ENCODE assay signal across 8 cellular contexts in genomic region chr6:104789770-104790190, GRCh38.
DNase-seq lines count a peak whose midpoint lies in the region; ATAC-seq and TF ChIP-seq lines count a peak whose summit lies in the region.

No MANE protein-coding gene starts in this region.

- TF ChIP-seq CTCF in OCI-LY7 (conservative IDR thresholded peaks at IDR 0.05; ENCODE audit: low read length) (peak; percentile 85), choroid plexus epithelial cell (conservative IDR thresholded peaks at IDR 0.05; ENCODE audit: low read depth, low read length) (no peak), osteoblast (IDR thresholded peaks at IDR 0.05; ENCODE audit: extremely low read depth, low read depth, low read length) (peak; percentile 17)

- H3K27me3 ChIP-seq in osteoblast (ENCODE audit: insufficient read depth, low read length): no peaks in the 10 kb centered on the region

- H3K27ac ChIP-seq in OCI-LY7 (ENCODE audit: low read depth, low read length, poor library complexity, severe bottlenecking): no peak overlapping the region
- H3K27ac ChIP-seq in osteoblast (ENCODE audit: low read depth, low read length): peak overlapping the region; percentile 76

- H3K4me1 ChIP-seq in OCI-LY7 (ENCODE audit: insufficient read depth, low read length, poor library complexity, severe bottlenecking) (no peaks in the 10 kb centered on the region), osteoblast (ENCODE audit: insufficient read depth, low read length) (peaks cover 23% of the 10 kb centered on the region)

- H3K9me3 ChIP-seq in OCI-LY7 (ENCODE audit: low read length) (no peaks in the 10 kb centered on the region), osteoblast (ENCODE audit: low read depth, low read length) (no peaks in the 10 kb centered on the region)

- H3K4me3 ChIP-seq in OCI-LY7 (ENCODE audit: low read depth, low read length, poor library complexity, severe bottlenecking) (no peak overlapping the region), choroid plexus epithelial cell (ENCODE audit: low read depth, low read length) (peak overlapping the region; percentile 15), osteoblast (ENCODE audit: insufficient read depth, low read length) (peak overlapping the region; percentile 53)

- H3K4me2 ChIP-seq in OCI-LY7 (ENCODE audit: low read length) (no peak overlapping the region; the same call in 1 of the 2 replicates), osteoblast (ENCODE audit: insufficient read depth, low read length) (peak overlapping the region; percentile 71)

- no TSS peak for BruUV-seq in OCI-LY7 (replicated peaks; lab: Mats Ljungman, UMichigan)

- CTCF ChIA-PET in OCI-LY7 (lab: Charles Lee; ENCODE audit: unreplicated experiment): interaction anchor here (1.8 kb wide), 1 partner anchor 288 kb away, joined by 4 read pairs; no protein-coding TSS in a partner anchor

- POLR2A ChIA-PET in OCI-LY7 (lab: Charles Lee): interaction anchor here (0.7 to 1.0 kb wide), 2 partner anchors 22 to 137 kb away, joined by 4 to 7 read pairs; no protein-coding TSS in a partner anchor

- intact Hi-C loops in OCI-LY7 (cut with micrococcal nuclease; ENCODE audit: unreplicated experiment): loop anchor here (5.0 kb wide), 1 partner anchor 288 kb away; no protein-coding TSS in a partner anchor

- ATAC-seq in GM18870 (IDR thresholded peaks at IDR 0.05; ENCODE audit: unreplicated experiment) (peak; percentile 80), HG03095 (IDR thresholded peaks at IDR 0.05; ENCODE audit: unreplicated experiment) (peak; percentile 93), HG03108 (IDR thresholded peaks at IDR 0.05; ENCODE audit: unreplicated experiment) (no peak)

- DNase-seq in D341Med (ENCODE audit: low spot score) (peak; percentile 20), OCI-LY7 (ENCODE audit: low spot score) (peak; percentile 48), choroid plexus epithelial cell (ENCODE audit: low read depth) (peak; percentile 85), osteoblast (ENCODE audit: insufficient read length, low spot score, missing footprints) (peak; percentile 3), HK-2 (ENCODE audit: unreplicated experiment) (no peak)

- H3K79me2 ChIP-seq in OCI-LY7 (ENCODE audit: insufficient read depth, low read depth, low read length): no peaks in the 10 kb centered on the region
- no peaks in the 10 kb centered on the region for H3K79me2 ChIP-seq in osteoblast (ENCODE audit: insufficient read depth, low read length)

- H3K36me3 ChIP-seq in OCI-LY7 (ENCODE audit: insufficient read depth, low read length) (no peaks in the 10 kb centered on the region), osteoblast (ENCODE audit: insufficient read depth, low read length) (no peaks in the 10 kb centered on the region)

- no peaks in the 10 kb centered on the region for H4K20me1 ChIP-seq in OCI-LY7 (ENCODE audit: insufficient read depth, low read length)
- H4K20me1 ChIP-seq in osteoblast (ENCODE audit: insufficient read depth, low read length): no peaks in the 10 kb centered on the region

- H2AFZ ChIP-seq in OCI-LY7 (ENCODE audit: low read length): peak overlapping the region; percentile 69; the same call in 1 of the 2 replicates
- peak overlapping the region; percentile 60 for H2AFZ ChIP-seq in osteoblast (ENCODE audit: low read length)

- H3K9me2 ChIP-seq in OCI-LY7 (ENCODE audit: insufficient read depth, low read length): no peaks in the 10 kb centered on the region
